In genomic region chr10:103759100-103759781, GRCh38 we compare ENCODE assay signal across 7 cellular contexts.
A peak's percentile ranks its signal among the peaks of the same experiment; 100 is the strongest.
DNase-seq lines count a peak whose midpoint lies in the region; ATAC-seq and TF ChIP-seq lines count a peak whose summit lies in the region.

No MANE protein-coding gene starts in this region.

- H3K4me3 Mint-ChIP-seq in nephron = no peak overlapping the region

- peak overlapping the region; percentile 85 to 90 (median 86) for H3K27ac Mint-ChIP-seq in nephron

- H3K4me3 ChIP-seq in esophagus (ENCODE audit: low read depth in 1 of 2, low read length in 2 of 2) (no peak overlapping the region), BE2C (ENCODE audit: low read depth, low read length) (no peak overlapping the region)

- 23 to 26% methylated on average over 10 of the region's 10 CpGs for WGBS in esophagus, 2 donors

- TF ChIP-seq CTCF in nephron (IDR thresholded peaks at IDR 0.05; ENCODE audit: unreplicated experiment in 3 of 3) = no peak
- TF ChIP-seq CTCF in BE2C (IDR thresholded peaks at IDR 0.05; ENCODE audit: low read depth, low read length) = no peak

- H3K9me3 ChIP-seq in esophagus (ENCODE audit: control insufficient read depth in 2 of 2, insufficient read depth in 1 of 2, low read depth in 1 of 2, low read length in 1 of 2) = no peaks in the 10 kb centered on the region
- H3K9me3 ChIP-seq in BE2C = no peaks in the 10 kb centered on the region

- peak; percentile 55 for DNase-seq in HK-2 (ENCODE audit: unreplicated experiment)
- peak; percentile 74 for DNase-seq in UCSD-AML1 (lab: John Stamatoyannopoulos, UW; ENCODE audit: unreplicated experiment)
- no peak for DNase-seq in BE2C

- H3K36me3 Mint-ChIP-seq in nephron (ENCODE audit: low read depth) = no peaks in the 10 kb centered on the region

- H3K27me3 Mint-ChIP-seq in nephron (ENCODE audit: low read depth) = peaks cover 2% of the 10 kb centered on the region

- ATAC-seq in GM18517 (IDR thresholded peaks at IDR 0.05; ENCODE audit: unreplicated experiment) = peak; percentile 73
- no peak for ATAC-seq in GM21423 (IDR thresholded peaks at IDR 0.05; ENCODE audit: unreplicated experiment)

- H3K4me1 ChIP-seq in esophagus (ENCODE audit: control insufficient read depth in 2 of 2, insufficient read depth in 2 of 2, low read length in 1 of 2) = peaks cover 3 to 37% of the 10 kb centered on the region in 2 donors
- H3K4me1 ChIP-seq in BE2C = peaks cover 6% of the 10 kb centered on the region; the same call in 1 of the 2 replicates

- peaks cover 40% of the 10 kb centered on the region for H3K4me1 Mint-ChIP-seq in nephron

- H3K36me3 ChIP-seq in esophagus (ENCODE audit: control insufficient read depth in 2 of 2, insufficient read depth in 2 of 2, low read length in 1 of 2) = no peaks in the 10 kb centered on the region
- no peaks in the 10 kb centered on the region for H3K36me3 ChIP-seq in BE2C

- H3K27ac ChIP-seq in esophagus (ENCODE audit: low read depth in 2 of 2, low read length in 1 of 2) = peak overlapping the region; percentile 74 to 96

- H3K27me3 ChIP-seq in esophagus (ENCODE audit: control insufficient read depth in 1 of 2, insufficient read depth in 2 of 2, low read length in 2 of 2) (no peaks in the 10 kb centered on the region), BE2C (no peaks in the 10 kb centered on the region)

- no peaks in the 10 kb centered on the region for H3K9me3 Mint-ChIP-seq in nephron
